In genomic region chr11:67277231-67277961, GRCh38 we compare ENCODE assay signal across 8 cellular contexts. TPM values are rescaled to one million over a fixed set of nuclear protein-coding genes. Genes with fewer than 3 reads are reported as not detected.
DNase-seq lines count a peak whose midpoint lies in the region; ATAC-seq, FAIRE-seq and TF ChIP-seq lines count a peak whose summit lies in the region.

No MANE protein-coding gene starts in this region.

- peak; percentile 100 for FAIRE-seq in GM12892 (lab: Jason Lieb, UNC)

- H3K27me3 Mint-ChIP-seq in type B pancreatic cell: no peaks in the 10 kb centered on the region

- peak; percentile 52; the same call in 1 of the 2 replicates for TF ChIP-seq POLR2A in GM12892 (IDR thresholded peaks at IDR 0.05; ENCODE audit: low read depth, low read length)

- H3K9me3 Mint-ChIP-seq in type B pancreatic cell: no peaks in the 10 kb centered on the region

- ATAC-seq in HG02571 (IDR thresholded peaks at IDR 0.05; ENCODE audit: unreplicated experiment): peak; percentile 76

- no peaks in the 10 kb centered on the region for H3K4me1 Mint-ChIP-seq in type B pancreatic cell (ENCODE audit: unreplicated experiment)

- DNase-seq in GM12892 (ENCODE audit: insufficient read length) (peak; percentile 99), NCI-H2029 treated with DMSO at 0.1 percent for 48 hours (lab: John Stamatoyannopoulos, UW) (peak; percentile 52), lung microvascular endothelial cell (ENCODE audit: low read depth in 2 of 2) (peak; percentile 84 to 90), type B pancreatic cell (ENCODE audit: extremely low spot score, unreplicated experiment) (no peak)
- DNase-seq in activated CD4-positive, alpha-beta T cell treated with anti-CD3 and anti-CD28 coated beads for 1 hour: peak; percentile 83
- peak; percentile 87 to 93 for DNase-seq in stimulated activated CD8-positive, alpha-beta memory T cell treated with anti-CD3 and anti-CD28 coated beads, Interleukin-15, amount 100 ng/mL, for 48 hours (ENCODE audit: low read depth in 2 of 2)

- H3K27ac ChIP-seq in cingulate gyrus (ENCODE audit: low read depth, low read length): peak overlapping the region; percentile 94

- no peaks in the 10 kb centered on the region for H3K36me3 Mint-ChIP-seq in type B pancreatic cell

- no peak overlapping the region for H3K4me3 Mint-ChIP-seq in type B pancreatic cell

- no peak overlapping the region for H3K27ac Mint-ChIP-seq in type B pancreatic cell

- TF ChIP-seq CTCF in type B pancreatic cell (conservative IDR thresholded peaks at IDR 0.05): no peak

RNA-seq across cellular contexts. Expression of gene GRK2, which starts 11.1 kb away (rescaled TPM):
- 131 TPM for polyA plus RNA-seq in GM12892 (2012; ENCODE audit: missing spikeins)
- total RNA-seq in lung microvascular endothelial cell (28.8 and 29.6 TPM in 2 replicates), type B pancreatic cell (ENCODE audit: low replicate concordance) (53.1 and 62.2 TPM in 2 replicates)

RNA-seq across cellular contexts. Expression of gene ANKRD13D, which starts 11.7 kb away (rescaled TPM):
- polyA plus RNA-seq in GM12892 (2012; ENCODE audit: missing spikeins): 22.1 TPM
- total RNA-seq in lung microvascular endothelial cell: 17.2 and 30.2 TPM in 2 replicates
- 70.5 and 80.9 TPM in 2 replicates for total RNA-seq in type B pancreatic cell (ENCODE audit: low replicate concordance)

RNA-seq across cellular contexts. Expression of gene SSH3, which starts 25.9 kb away (rescaled TPM):
- polyA plus RNA-seq in GM12892 (2012; ENCODE audit: missing spikeins): 0.30 TPM
- 7.2 and 7.3 TPM in 2 replicates for total RNA-seq in lung microvascular endothelial cell
- 32.0 and 40.9 TPM in 2 replicates for total RNA-seq in type B pancreatic cell (ENCODE audit: low replicate concordance)
